Comparison of ENCODE assay signal across 8 cellular contexts in the genomic region with DNA sequence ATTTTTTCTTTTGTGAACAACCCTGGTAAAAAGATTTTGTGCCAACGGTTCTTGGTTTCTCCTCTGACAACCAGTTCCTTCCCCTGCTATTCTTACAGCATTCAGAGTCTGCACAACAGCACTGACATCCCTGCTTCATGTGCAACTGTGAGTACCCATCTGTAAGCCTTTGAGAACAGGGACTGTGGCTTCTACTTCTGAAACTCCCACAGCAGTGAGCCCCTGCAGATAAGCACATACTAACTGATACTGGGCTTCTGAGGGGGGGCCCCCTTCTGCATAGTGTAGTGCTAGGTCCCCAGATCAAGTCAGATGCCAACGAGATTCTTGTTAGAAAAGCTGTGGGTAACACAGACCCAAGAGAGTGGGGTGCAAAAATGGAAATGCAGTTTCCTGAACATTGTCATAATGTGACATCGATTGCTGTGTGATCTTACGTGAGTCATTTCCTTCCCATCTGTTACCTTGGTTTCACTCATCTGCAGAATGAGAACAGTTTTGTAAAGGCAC. TPM values are rescaled to one million over a fixed set of nuclear protein-coding genes. Genes with fewer than 3 reads are reported as not detected.
A peak's percentile ranks its signal among the peaks of the same experiment; 100 is the strongest.
DNase-seq lines count a peak whose midpoint lies in the region; ATAC-seq and TF ChIP-seq lines count a peak whose summit lies in the region.

No MANE protein-coding gene starts in this region.

- TF ChIP-seq CTCF in glutamatergic neuron (IDR thresholded peaks at IDR 0.05; ENCODE audit: partially characterized antibody, unreplicated experiment) (no peak), gastroesophageal sphincter (IDR thresholded peaks at IDR 0.05) (no peak)

- no peaks in the 10 kb centered on the region for H3K36me3 ChIP-seq in gastroesophageal sphincter

- no peaks in the 10 kb centered on the region for H3K36me3 Mint-ChIP-seq in glutamatergic neuron (ENCODE audit: unreplicated experiment)

- DNase-seq in Daoy (ENCODE audit: low read depth) (peak; percentile 24), KG1 (lab: John Stamatoyannopoulos, UW) (peak; percentile 27), glutamatergic neuron (no peak), retina (no peak)
- DNase-seq in activated CD8-positive, alpha-beta memory T cell treated with anti-CD3 and anti-CD28 coated beads, Interleukin-2, amount 50 U/mL, for 48 hours: peak; percentile 80
- DNase-seq in stimulated activated CD4-positive, alpha-beta T cell treated with anti-CD3 and anti-CD28 coated beads, Interleukin-12 subunit alpha, Interleukin-12 subunit beta, amount 100 ng/mL, for 4 hours: peak; percentile 58

- TF ChIP-seq EP300 in gastroesophageal sphincter (IDR thresholded peaks at IDR 0.05): no peak

- peak; percentile 72 for ATAC-seq in GM21526 (IDR thresholded peaks at IDR 0.05; ENCODE audit: low FRiP score, unreplicated experiment)
- no peak for ATAC-seq in gastroesophageal sphincter

- H3K4me1 ChIP-seq in gastroesophageal sphincter: no peaks in the 10 kb centered on the region

- H3K4me1 Mint-ChIP-seq in glutamatergic neuron (ENCODE audit: low read depth, unreplicated experiment): no peaks in the 10 kb centered on the region

- H3K27ac ChIP-seq in gastroesophageal sphincter: no peak overlapping the region

- H3K27me3 ChIP-seq in gastroesophageal sphincter: no peaks in the 10 kb centered on the region

- 51 to 82% methylated on average over 3 to 4 of the region's 4 CpGs for WGBS in gastroesophageal sphincter (ENCODE audit: low coverage in 1 of 2), 2 donors

- TF ChIP-seq POLR2A in gastroesophageal sphincter (IDR thresholded peaks at IDR 0.05): no peak

- H3K27ac Mint-ChIP-seq in glutamatergic neuron (ENCODE audit: unreplicated experiment): no peak overlapping the region

- H3K4me3 ChIP-seq in gastroesophageal sphincter: no peak overlapping the region

- H3K4me3 Mint-ChIP-seq in glutamatergic neuron (ENCODE audit: unreplicated experiment): no peak overlapping the region

- H3K9me3 ChIP-seq in gastroesophageal sphincter: no peaks in the 10 kb centered on the region

- peaks cover 4% of the 10 kb centered on the region for H3K27me3 Mint-ChIP-seq in glutamatergic neuron (ENCODE audit: unreplicated experiment)

- no peaks in the 10 kb centered on the region for H3K9me3 Mint-ChIP-seq in glutamatergic neuron (ENCODE audit: unreplicated experiment)

RNA-seq across cellular contexts. Expression of gene NINJ2, which starts 11.1 kb away (rescaled TPM):
- total RNA-seq in Daoy (2014; rRNA removed; shearing (Covaris generic)): not detected in 2 replicates
- total RNA-seq in glutamatergic neuron (ENCODE audit: unreplicated experiment) (0.76 TPM), gastroesophageal sphincter (1 to 10 TPM in 3 of 4 donors, under 1 TPM in 1; 0.78 to 9.0 (median 5.2) TPM)

Comparison
In these comparisons a context has a peak if more than half of its experiments do, and no peak if none do; other contexts are left out.
1. DNase-seq: peak in Daoy (single experiment), KG1 (single experiment), activated CD8-positive, alpha-beta memory T cell treated with anti-CD3 and anti-CD28 coated beads, Interleukin-2, amount 50 U/mL, for 48 hours (single experiment) and stimulated activated CD4-positive, alpha-beta T cell treated with anti-CD3 and anti-CD28 coated beads, Interleukin-12 subunit alpha, Interleukin-12 subunit beta, amount 100 ng/mL, for 4 hours (single experiment); none in glutamatergic neuron (single experiment) and retina (single experiment).